In the genomic region with DNA sequence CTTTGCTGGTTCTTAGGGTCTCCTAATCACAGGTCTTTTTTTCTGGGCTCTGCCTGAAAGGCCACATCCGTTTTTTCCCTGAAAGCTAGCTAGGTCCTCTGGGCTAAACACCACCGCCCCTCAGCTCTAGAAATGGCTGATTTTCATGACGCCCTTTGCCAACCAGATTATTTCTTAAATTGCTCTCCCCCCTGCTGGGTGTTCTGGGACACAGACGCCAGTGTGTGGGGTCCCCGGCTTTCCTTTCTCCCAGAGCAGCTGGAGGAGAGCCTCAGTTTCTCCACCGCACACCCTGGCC, we compare ENCODE assay signal across 8 cellular contexts. TPM values are rescaled to one million over a fixed set of nuclear protein-coding genes. Genes with fewer than 3 reads are reported as not detected.
A peak's percentile ranks its signal among the peaks of the same experiment; 100 is the strongest.
DNase-seq lines count a peak whose midpoint lies in the region; ATAC-seq and TF ChIP-seq lines count a peak whose summit lies in the region.

No MANE protein-coding gene starts in this region.

- H3K27me3 ChIP-seq in mononuclear cell (ENCODE audit: insufficient read depth, low read length), result no peaks in the 10 kb centered on the region

- DNase-seq in AG09309 (ENCODE audit: low read depth) (no peak), LHCN-M2 (ENCODE audit: low read depth) (peak; percentile 38), NCI-H526 (lab: John Stamatoyannopoulos, UW) (no peak), middle frontal gyrus (ENCODE audit: extremely low spot score, low spot score) (no peak), NAMALWA (ENCODE audit: low spot score) (no peak)

- no peaks in the 10 kb centered on the region for H3K9me3 ChIP-seq in mononuclear cell (ENCODE audit: low read depth, low read length)

- H3K4me3 ChIP-seq in AG09309 (ENCODE audit: control insufficient read depth, low read depth, low read length), result peak overlapping the region; percentile 41
- H3K4me3 ChIP-seq in mononuclear cell (ENCODE audit: low read length), result peak overlapping the region; percentile 31

- H3K4me1 ChIP-seq in mononuclear cell (ENCODE audit: insufficient read depth, low read length), result peaks cover 50% of the 10 kb centered on the region

- peak overlapping the region; percentile 98 for H3K27ac ChIP-seq in cingulate gyrus (ENCODE audit: low read depth, low read length)

- TF ChIP-seq CTCF in AG09309 (IDR thresholded peaks at IDR 0.05; ENCODE audit: control insufficient read depth, insufficient read depth, low read depth, low read length, missing control alignments), result peak; percentile 18

- no peak for ATAC-seq in GM18909 (IDR thresholded peaks at IDR 0.05; ENCODE audit: poor library complexity, unreplicated experiment)

RNA-seq across cellular contexts. Expression of gene ATP23, which starts 45.3 kb away (rescaled TPM):
- total RNA-seq in LHCN-M2 (2014; rRNA removed), result 6.8 and 13.9 TPM in 2 replicates
- polyA plus RNA-seq in LHCN-M2 (2012), result 5.6 TPM
- 10.4 TPM for total RNA-seq in mononuclear cell

RNA-seq across cellular contexts. Expression of gene CTDSP2, which starts 49.6 kb away (rescaled TPM):
- total RNA-seq in LHCN-M2 (2014; rRNA removed) (24.3 and 31.9 TPM in 2 replicates), mononuclear cell (60.2 TPM)
- 47.8 TPM for polyA plus RNA-seq in LHCN-M2 (2012)
